ENCODE assay signal across 18 cellular contexts in the genomic region with DNA sequence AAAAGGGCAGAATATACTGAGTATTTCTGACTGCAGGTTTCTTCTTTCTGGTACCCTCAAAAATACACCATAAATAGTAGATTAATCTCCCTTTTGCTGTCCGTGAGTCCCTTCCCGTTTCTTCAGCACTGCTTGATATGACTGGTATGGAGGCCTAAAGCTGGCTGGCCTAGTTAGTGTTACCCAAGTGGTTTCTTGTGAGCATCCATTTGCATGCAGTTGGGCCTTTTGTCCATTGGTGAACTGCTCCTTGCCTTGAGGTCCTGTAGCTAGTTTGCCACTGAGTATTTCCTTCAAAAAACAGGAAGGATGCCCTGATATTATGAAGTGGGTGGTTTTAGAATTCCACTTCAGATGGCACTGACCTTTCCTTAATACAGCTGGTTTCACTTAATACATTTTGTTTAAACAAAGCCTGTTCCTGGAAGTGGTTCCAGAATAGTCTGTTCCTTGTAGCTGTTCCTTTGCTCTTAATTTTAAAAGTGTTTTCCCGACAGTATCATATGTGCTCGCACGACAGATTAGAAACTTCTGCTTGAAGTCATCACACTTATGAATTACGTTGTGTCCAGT. TPM values are rescaled to one million over a fixed set of nuclear protein-coding genes. Genes with fewer than 3 reads are reported as not detected.
DNase-seq lines count a peak whose midpoint lies in the region; ATAC-seq and TF ChIP-seq lines count a peak whose summit lies in the region.
"Had no signal": no experiment of that assay in that cellular context is flagged by ENCODE, and none has a peak within 500 bp of the region (broad histone marks: within the 10 kb centered on the region; RNA-seq: fewer than 3 reads in every experiment).

No MANE protein-coding gene starts in this region.

- H3K4me2 ChIP-seq in GM23248 (ENCODE audit: unreplicated experiment) = peak overlapping the region; percentile 30

- no peaks in the 10 kb centered on the region for H3K36me3 Mint-ChIP-seq in central memory CD8-positive, alpha-beta T cell (ENCODE audit: insufficient read depth)
- no peaks in the 10 kb centered on the region for H3K36me3 Mint-ChIP-seq in activated T-cell treated with anti-CD3 and anti-CD28 coated beads, Interleukin-2, amount 50 U/mL, for 4 hours (ENCODE audit: insufficient read depth)
- H3K36me3 Mint-ChIP-seq: T-cell had no signal

- peak overlapping the region; percentile 26 for H3K27ac Mint-ChIP-seq in central memory CD8-positive, alpha-beta T cell (ENCODE audit: low read depth)
- H3K27ac Mint-ChIP-seq: activated T-cell treated with anti-CD3 and anti-CD28 coated beads, Interleukin-2, amount 50 U/mL, for 24 hours; CD4-positive, alpha-beta T cell; effector memory CD8-positive, alpha-beta T cell; IgD-negative memory B cell; T-cell had no signal

- peaks cover 14% of the 10 kb centered on the region for H3F3A ChIP-seq in GM23248 (ENCODE audit: insufficient read depth)

- no peaks in the 10 kb centered on the region for H4K20me1 ChIP-seq in GM23248 (ENCODE audit: insufficient read depth)

- H3K4me1 Mint-ChIP-seq in central memory CD8-positive, alpha-beta T cell = peaks cover 21% of the 10 kb centered on the region
- peaks cover 2% of the 10 kb centered on the region for H3K4me1 Mint-ChIP-seq in activated T-cell treated with anti-CD3 and anti-CD28 coated beads, Interleukin-2, amount 50 U/mL, for 4 hours (ENCODE audit: low read depth)

- H3K4me1 ChIP-seq in GM23248 (ENCODE audit: insufficient read depth) (peaks cover 19% of the 10 kb centered on the region), thoracic aorta (ENCODE audit: control insufficient read depth in 1 of 2, low read depth in 2 of 2) (peaks cover 12 to 23% of the 10 kb centered on the region in 2 donors)

- peak overlapping the region; percentile 55 for H3K9ac ChIP-seq in GM23248

- no peaks in the 10 kb centered on the region for H3K9me3 ChIP-seq in GM23248 (ENCODE audit: low read depth)
- H3K9me3 ChIP-seq in thoracic aorta = peaks cover under 1% of the 10 kb centered on the region

- no peak for TF ChIP-seq CTCF in thoracic aorta (IDR thresholded peaks at IDR 0.05)

- in situ Hi-C loops in GM23248 (cut with MboI) = no loop called here

- H3K27ac ChIP-seq in GM23248 (peak overlapping the region; percentile 83), thoracic aorta (peak overlapping the region; percentile 38 to 67)

- no peak for ATAC-seq in central memory CD8-positive, alpha-beta T cell (replicated peaks; ENCODE audit: extremely low read depth, poor library complexity, severe bottlenecking)
- no peak for ATAC-seq in thoracic aorta (ENCODE audit: insufficient number of reproducible peaks, low FRiP score, low read depth)
- ATAC-seq in activated T-cell treated with anti-CD3 and anti-CD28 coated beads, Interleukin-2, amount 50 U/mL, for 4 hours = no peak
- ATAC-seq: effector memory CD8-positive, alpha-beta T cell; T-cell had no signal

- H3K27me3 ChIP-seq in GM23248 (replicated peaks; ENCODE audit: insufficient read depth) (no peaks in the 10 kb centered on the region), thoracic aorta (replicated peaks; ENCODE audit: insufficient read depth) (no peaks in the 10 kb centered on the region)

- H3K4me3 ChIP-seq in GM23248 = peak overlapping the region; percentile 5; the same call in 1 of the 2 replicates
- no peak overlapping the region for H3K4me3 ChIP-seq in thoracic aorta

- 15 to 20% methylated on average over 6 of the region's 6 CpGs for WGBS in GM23248 (ENCODE audit: low coverage in 1 of 2, low lambda C conversion rate in 2 of 2, missing lambda C conversion rate in 2 of 2), 2 experiments

- H3K4me3 Mint-ChIP-seq in central memory CD8-positive, alpha-beta T cell = no peak overlapping the region
- H3K4me3 Mint-ChIP-seq in activated T-cell treated with anti-CD3 and anti-CD28 coated beads, Interleukin-2, amount 50 U/mL, for 4 hours = no peak overlapping the region
- H3K4me3 Mint-ChIP-seq: activated T-cell treated with anti-CD3 and anti-CD28 coated beads, Interleukin-2, amount 50 U/mL, for 24 hours; CD4-positive, alpha-beta T cell; effector memory CD8-positive, alpha-beta T cell; IgD-negative memory B cell; T-cell had no signal

- no peaks in the 10 kb centered on the region for H3K9me2 ChIP-seq in GM23248 (ENCODE audit: insufficient read depth)

- H2AFZ ChIP-seq in GM23248 = peak overlapping the region; percentile 8; the same call in 1 of the 2 replicates

- peaks cover 83% of the 10 kb centered on the region for H3K79me2 ChIP-seq in GM23248 (ENCODE audit: insufficient read depth)

- peak; percentile 53 for DNase-seq in GM23248
- no peak for DNase-seq in central memory CD8-positive, alpha-beta T cell (ENCODE audit: low spot score in 2 of 2)
- DNase-seq in iris pigment epithelial cell (ENCODE audit: low read depth) = peak; percentile 29
- no peak for DNase-seq in thoracic aorta (ENCODE audit: low spot score)
- no peak for DNase-seq in NK-92 (lab: John Stamatoyannopoulos, UW; ENCODE audit: unreplicated experiment)
- no peak for DNase-seq in DMS 273 treated with DMSO at 0.1 percent for 48 hours (lab: John Stamatoyannopoulos, UW)
- no peak for DNase-seq in NCI-H226
- DNase-seq in activated T-cell treated with anti-CD3 and anti-CD28 coated beads, Interleukin-2, amount 50 U/mL, for 4 hours = no peak
- DNase-seq: activated CD4-positive, alpha-beta T cell treated with anti-CD3 and anti-CD28 coated beads for 4 hours; activated T-cell treated with anti-CD3 and anti-CD28 coated beads, Interleukin-2, amount 50 U/mL, for 24 hours; amygdala; CD4-positive, alpha-beta T cell; effector memory CD8-positive, alpha-beta T cell; hippocampal formation; NCI-H1105 treated with DMSO at 0.1 percent for 48 hours; nucleus accumbens; T-cell had no signal

- H3K9me3 Mint-ChIP-seq in central memory CD8-positive, alpha-beta T cell = no peaks in the 10 kb centered on the region
- H3K9me3 Mint-ChIP-seq in activated T-cell treated with anti-CD3 and anti-CD28 coated beads, Interleukin-2, amount 50 U/mL, for 4 hours = no peaks in the 10 kb centered on the region
- H3K9me3 Mint-ChIP-seq: effector memory CD8-positive, alpha-beta T cell had no signal

- no peaks in the 10 kb centered on the region for H3K27me3 Mint-ChIP-seq in central memory CD8-positive, alpha-beta T cell
- H3K27me3 Mint-ChIP-seq in activated T-cell treated with anti-CD3 and anti-CD28 coated beads, Interleukin-2, amount 50 U/mL, for 4 hours (ENCODE audit: low read depth) = no peaks in the 10 kb centered on the region
- H3K27me3 Mint-ChIP-seq: activated T-cell treated with anti-CD3 and anti-CD28 coated beads, Interleukin-2, amount 50 U/mL, for 24 hours; CD4-positive, alpha-beta T cell; effector memory CD8-positive, alpha-beta T cell; IgD-negative memory B cell; T-cell had no signal

- no peaks in the 10 kb centered on the region for H3K36me3 ChIP-seq in GM23248 (ENCODE audit: low read depth)
- no peaks in the 10 kb centered on the region for H3K36me3 ChIP-seq in thoracic aorta

RNA-seq across cellular contexts. Expression of gene ABL1, which starts 40.0 kb away (rescaled TPM):
- 66.1 and 68.2 TPM in 2 replicates for total RNA-seq in GM23248 (2014; rRNA removed; shearing (Covaris generic))
- polyA plus RNA-seq in GM23248 (2016; fragmentation: Nextera tagmentation; extraction: Ambion mirVana) = 22.0 and 22.9 TPM in 2 replicates
- 100 to 1,000 TPM in 1 of 2 donors, 10 to 100 TPM in 1; 62.8 to 123 TPM for total RNA-seq in thoracic aorta
- total RNA-seq in activated T-cell treated with anti-CD3 and anti-CD28 coated beads, Interleukin-2, amount 50 U/mL, for 4 hours = 10 to 100 TPM; 37.1 to 38.8 (median 38.2) TPM

Comparison
In these comparisons a context has a peak if more than half of its experiments do, and no peak if none do; other contexts are left out.
1. DNase-seq: peak in GM23248 (single experiment) and iris pigment epithelial cell (single experiment); none in central memory CD8-positive, alpha-beta T cell (0 of 2), thoracic aorta (single experiment), NK-92 (single experiment), DMS 273 treated with DMSO at 0.1 percent for 48 hours (single experiment), NCI-H226 (single experiment) and activated T-cell treated with anti-CD3 and anti-CD28 coated beads, Interleukin-2, amount 50 U/mL, for 4 hours (single experiment).